In genomic region chr12:122399254-122399591, GRCh38 we compare ENCODE assay signal across 8 cellular contexts. TPM values are rescaled to one million over a fixed set of nuclear protein-coding genes. Genes with fewer than 3 reads are reported as not detected.
DNase-seq lines count a peak whose midpoint lies in the region; ATAC-seq, FAIRE-seq and TF ChIP-seq lines count a peak whose summit lies in the region.

No MANE protein-coding gene starts in this region.

- intact Hi-C loops in activated CD4-positive, alpha-beta T cell treated with anti-CD3 and anti-CD28 coated beads for 36 hours (cut with DNase I, micrococcal nuclease) = loop anchor here (1.0 to 10.0 kb wide), 5 partner anchors 23 to 356 kb away; partner anchors contain the start of genes CLIP1 (in 1 of the 2), DENR (in 1 of the 2) and KNTC1 (in 1 of the 2)
- intact Hi-C loops in HepG2 (cut with micrococcal nuclease; ENCODE audit: unreplicated experiment) = loop anchor here (1.0 kb wide), 1 partner anchor 72 kb away; no protein-coding TSS in a partner anchor

- H3K27ac Mint-ChIP-seq in activated CD4-positive, alpha-beta T cell treated with anti-CD3 and anti-CD28 coated beads for 36 hours = peak overlapping the region; percentile 86

- H3K9ac ChIP-seq in HepG2 (ENCODE audit: insufficient read depth, low read depth, low read length) = peak overlapping the region; percentile 73

- H2AFZ ChIP-seq in HepG2 (ENCODE audit: low read length) = no peak overlapping the region

- CTCF ChIA-PET in activated CD4-positive, alpha-beta T cell treated with anti-CD3 and anti-CD28 coated beads for 36 hours (lab: Charles Lee) = interaction anchor here (0.6 to 10.3 kb wide), 46 partner anchors 8 to 921 kb away, joined by 3 to 228 read pairs (median 4); partner anchors contain the start of genes CLIP1, KNTC1, RSRC2 and ZCCHC8
- CTCF ChIA-PET in HepG2 (lab: Yijun Ruan, JAX; ENCODE audit: low intra/inter-chr PET ratio, low total read pairs) = interaction anchor here (0.9 to 3.0 kb wide), 2 partner anchors 23 to 72 kb away, joined by 4 to 31 read pairs; no protein-coding TSS in a partner anchor

- no peaks in the 10 kb centered on the region for H3K27me3 Mint-ChIP-seq in activated CD4-positive, alpha-beta T cell treated with anti-CD3 and anti-CD28 coated beads for 36 hours

- FAIRE-seq in HepG2 (lab: Jason Lieb, UNC) = peak; percentile 18

- H3K4me3 Mint-ChIP-seq in activated CD4-positive, alpha-beta T cell treated with anti-CD3 and anti-CD28 coated beads for 36 hours = no peak overlapping the region

- peaks cover 64% of the 10 kb centered on the region for H3K4me1 ChIP-seq in HepG2 (ENCODE audit: insufficient read depth, low read length)
- peaks cover 5% of the 10 kb centered on the region for H3K4me1 ChIP-seq in thymus (ENCODE audit: control insufficient read depth, insufficient read depth, low read length)

- TF ChIP-seq EP300 in HepG2 (IDR thresholded peaks at IDR 0.05; ENCODE audit: low read depth in 2 of 2, low read length in 2 of 2) (no peak), HepG2 (CRISPR knock-in tag; IDR thresholded peaks at IDR 0.05; ENCODE audit: borderline replicate concordance) (no peak)

- DNase-seq in activated CD4-positive, alpha-beta T cell treated with anti-CD3 and anti-CD28 coated beads for 36 hours = no peak
- DNase-seq in activated CD4-positive, alpha-beta T cell treated with anti-CD3 and anti-CD28 coated beads for 48 hours = no peak
- DNase-seq in HepG2 (ENCODE audit: low spot score) (no peak), NCI-H1092 (lab: John Stamatoyannopoulos, UW) (no peak)
- no peak for DNase-seq in central memory CD4-positive, alpha-beta T cell

- H3K4me3 ChIP-seq in HepG2 (replicated peaks in 1 of 3; ENCODE audit: insufficient read depth in 1 of 3, low read depth in 2 of 3, low read length in 3 of 3) (peak overlapping the region; percentile 15 to 50 (median 24); a peak in 4 of 6 replicates), thymus (ENCODE audit: low read length) (no peak overlapping the region)

- H3K4me2 ChIP-seq in HepG2 (ENCODE audit: low read depth, low read length) = peak overlapping the region; percentile 92

- peaks cover 52% of the 10 kb centered on the region for H3K4me1 Mint-ChIP-seq in activated CD4-positive, alpha-beta T cell treated with anti-CD3 and anti-CD28 coated beads for 36 hours

- H3K79me2 ChIP-seq in HepG2 (ENCODE audit: insufficient read depth, low read length) = peaks cover 17% of the 10 kb centered on the region

- H3K36me3 ChIP-seq in HepG2 (replicated peaks in 1 of 2; ENCODE audit: control insufficient read depth in 1 of 2, insufficient read depth in 2 of 2, low read length in 2 of 2) = no peaks in the 10 kb centered on the region
- no peaks in the 10 kb centered on the region for H3K36me3 ChIP-seq in thymus (ENCODE audit: control insufficient read depth, insufficient read depth)

- POLR2A ChIA-PET in activated CD4-positive, alpha-beta T cell treated with anti-CD3 and anti-CD28 coated beads for 36 hours (lab: Charles Lee) = interaction anchor here (0.6 to 2.2 kb wide), 8 partner anchors 13 to 128 kb away, joined by 3 to 12 read pairs (median 7); partner anchors contain the start of genes KNTC1, RSRC2 and ZCCHC8
- POLR2A ChIA-PET in HepG2 (lab: Yijun Ruan, JAX) = interaction anchor here (0.6 to 6.0 kb wide), 28 partner anchors 8 to 961 kb away, joined by 3 to 127 read pairs (median 5); partner anchors contain the start of genes CLIP1, DIABLO, KNTC1 and RSRC2

- in situ Hi-C loops in HepG2 (cut with HindIII; ENCODE audit: extremely low pct_ligation_motif_present, low pct_unique_long_range_greater_than_20kb) = loop anchor here (5.0 kb wide), 1 partner anchor 73 kb away; no protein-coding TSS in a partner anchor

- TF ChIP-seq RAD21 in HepG2 (CRISPR knock-in tag; IDR thresholded peaks at IDR 0.05) = no peak

- H3K9me3 Mint-ChIP-seq in activated CD4-positive, alpha-beta T cell treated with anti-CD3 and anti-CD28 coated beads for 36 hours (ENCODE audit: low read depth) = no peaks in the 10 kb centered on the region

- ATAC-seq in activated CD4-positive, alpha-beta T cell treated with anti-CD3 and anti-CD28 coated beads for 36 hours = no peak
- peak; percentile 19 for ATAC-seq in HepG2
- no peak for ATAC-seq in GM19452 (IDR thresholded peaks at IDR 0.05; ENCODE audit: unreplicated experiment)

- no peaks in the 10 kb centered on the region for H4K20me1 ChIP-seq in HepG2 (ENCODE audit: insufficient read depth, low read length)

- 4% methylated on average over 2 of the region's 2 CpGs for WGBS in HepG2 (ENCODE audit: low lambda C conversion rate)
- WGBS in thymus = 35% methylated on average over 2 of the region's 2 CpGs

- H3K36me3 Mint-ChIP-seq in activated CD4-positive, alpha-beta T cell treated with anti-CD3 and anti-CD28 coated beads for 36 hours (ENCODE audit: low read depth) = peaks cover 15% of the 10 kb centered on the region

- H3K27me3 ChIP-seq in HepG2 (ENCODE audit: control insufficient read depth in 1 of 2, insufficient read depth in 2 of 2, low read length in 2 of 2) (no peaks in the 10 kb centered on the region), thymus (ENCODE audit: control insufficient read depth, insufficient read depth) (no peaks in the 10 kb centered on the region)

- no peaks in the 10 kb centered on the region for H3K9me3 ChIP-seq in HepG2 (ENCODE audit: low read length)
- H3K9me3 ChIP-seq in thymus (ENCODE audit: control insufficient read depth) = no peaks in the 10 kb centered on the region

- TF ChIP-seq CTCF in HepG2 (CRISPR knock-in tag; IDR thresholded peaks at IDR 0.05) = no peak

- peak overlapping the region; percentile 47 for H3K27ac ChIP-seq in angular gyrus (ENCODE audit: low read depth, low read length)
- peak overlapping the region; percentile 94 for H3K27ac ChIP-seq in HepG2 (ENCODE audit: extremely low read length, insufficient read depth, low read length)
- peak overlapping the region; percentile 25 for H3K27ac ChIP-seq in thymus (ENCODE audit: low read depth)

- no peak for TF ChIP-seq POLR2A in HepG2 (IDR thresholded peaks at IDR 0.05; ENCODE audit: insufficient read depth in 1 of 2, low read depth in 2 of 2, low read length in 2 of 2)

- BruUV-seq in HepG2 (replicated peaks; lab: Mats Ljungman, UMichigan) = no TSS peak

TF ChIP-seq in HepG2, 621 proteins besides CTCF, POLR2A, EP300 and RAD21 (continues in another document):
- 0 out of 2 replicates have a peak, but pooled peaks have one; percentile 28 for TF ChIP-seq ZSCAN22 (CRISPR knock-in tag; IDR thresholded peaks at IDR 0.05)
- 0 out of 2 replicates have a peak, but pooled peaks have one; percentile 5 for TF ChIP-seq GTF3A (CRISPR knock-in tag; conservative IDR thresholded peaks at IDR 0.05)
- no peak for TF ChIP-seq KDM4B (CRISPR knock-in tag; IDR thresholded peaks at IDR 0.05)
- 0 out of 2 replicates have a peak, but pooled peaks have one; percentile 8 for TF ChIP-seq ZSCAN29 (CRISPR knock-in tag; conservative IDR thresholded peaks at IDR 0.05)
- no peak for TF ChIP-seq TBP (CRISPR knock-in tag; IDR thresholded peaks at IDR 0.05)
- TF ChIP-seq SIN3A (IDR thresholded peaks at IDR 0.05; ENCODE audit: borderline replicate concordance, low read depth, low read length) = peak; percentile 4; the same call in 1 of the 2 replicates
- 0 out of 2 replicates have a peak, but pooled peaks have one; percentile 35 for TF ChIP-seq PPARG (CRISPR knock-in tag; conservative IDR thresholded peaks at IDR 0.05)
- TF ChIP-seq GFI1 (CRISPR knock-in tag; IDR thresholded peaks at IDR 0.05; ENCODE audit: borderline replicate concordance) = 0 out of 2 replicates have a peak, but pooled peaks have one; percentile 22
- no peak for TF ChIP-seq ZNF546 (CRISPR knock-in tag; conservative IDR thresholded peaks at IDR 0.05)
- TF ChIP-seq CREB1 (IDR thresholded peaks at IDR 0.05) = no peak
- peak; percentile 8 for TF ChIP-seq CREB1 (CRISPR knock-in tag; IDR thresholded peaks at IDR 0.05)

RNA-seq across cellular contexts. Expression of gene CLIP1, which starts 23.2 kb away (rescaled TPM):
- total RNA-seq in activated CD4-positive, alpha-beta T cell treated with anti-CD3 and anti-CD28 coated beads for 36 hours = 10 to 100 TPM; 53.9 to 58.6 TPM
- 28.9 and 30.2 TPM in 2 replicates for total RNA-seq in HepG2 (2016; rRNA removed; fragmentation: Illumina TruSeq; extraction: Trizol)
- 16.2 and 21.0 TPM in 2 replicates for total RNA-seq in HepG2 (2016; cell fraction: cytosol; rRNA removed; fragmentation: Illumina TruSeq; extraction: Trizol; ENCODE audit: low read depth)
- total RNA-seq in HepG2 (2016; cell fraction: insoluble cytoplasmic fraction; rRNA removed; fragmentation: Illumina TruSeq; extraction: Trizol) = 26.9 and 28.6 TPM in 2 replicates
- 15.5 and 15.9 TPM in 2 replicates for total RNA-seq in HepG2 (2016; cell fraction: membrane; rRNA removed; fragmentation: Illumina TruSeq; extraction: Trizol)
- 33.5 and 40.7 TPM in 2 replicates for total RNA-seq in HepG2 (2016; cell fraction: nucleus; rRNA removed; fragmentation: Illumina TruSeq; extraction: Trizol)
- polyA plus RNA-seq in HepG2 (2011; rRNA removed) (42.8 and 43.7 TPM in 2 replicates), thymus (26.7 TPM)
- 26.7 and 33.0 TPM in 2 replicates for polyA plus RNA-seq in HepG2 (2011; cell fraction: cytosol; rRNA removed)
- 30.4 and 31.8 TPM in 2 replicates for polyA plus RNA-seq in HepG2 (2011; cell fraction: nucleus; rRNA removed)
- polyA plus RNA-seq in HepG2 (2012) = 21.0 and 26.9 TPM in 2 replicates
- 0.83 and 0.97 TPM in 2 replicates for polyA plus RNA-seq in HepG2 (2016; cell fraction: cytosol; fragmentation: Illumina TruSeq; extraction: Trizol; ENCODE audit: low read depth)
- 22.9 and 23.8 TPM in 2 replicates for polyA plus RNA-seq in HepG2 (2016; cell fraction: insoluble cytoplasmic fraction; fragmentation: Illumina TruSeq; extraction: Trizol; ENCODE audit: low read depth)
- polyA plus RNA-seq in HepG2 (2016; cell fraction: membrane; fragmentation: Illumina TruSeq; extraction: Trizol; ENCODE audit: low read depth) = 3.9 and 5.6 TPM in 2 replicates
- 35.5 and 36.6 TPM in 2 replicates for polyA plus RNA-seq in HepG2 (2016; cell fraction: nucleus; fragmentation: Illumina TruSeq; extraction: Trizol; ENCODE audit: insufficient read depth, low read depth)
- polyA minus RNA-seq in HepG2 (2011; rRNA and poly(A)+ RNA removed; ENCODE audit: low replicate concordance) = 62.5 and 153 TPM in 2 replicates
- polyA minus RNA-seq in HepG2 (2011; cell fraction: cytosol; rRNA and poly(A)+ RNA removed) = 23.9 and 31.3 TPM in 2 replicates
- 47.6 and 65.9 TPM in 2 replicates for polyA minus RNA-seq in HepG2 (2011; cell fraction: nucleus; rRNA and poly(A)+ RNA removed)

Comparison
In these comparisons a context has a peak if more than half of its experiments do, and no peak if none do; other contexts are left out.
1. H3K27ac ChIP-seq: peak in every context shown above with its lines; median percentile 94 in HepG2; 47 in angular gyrus; 25 in thymus.